9 cellular contexts compared by ENCODE assay signal in the genomic region with DNA sequence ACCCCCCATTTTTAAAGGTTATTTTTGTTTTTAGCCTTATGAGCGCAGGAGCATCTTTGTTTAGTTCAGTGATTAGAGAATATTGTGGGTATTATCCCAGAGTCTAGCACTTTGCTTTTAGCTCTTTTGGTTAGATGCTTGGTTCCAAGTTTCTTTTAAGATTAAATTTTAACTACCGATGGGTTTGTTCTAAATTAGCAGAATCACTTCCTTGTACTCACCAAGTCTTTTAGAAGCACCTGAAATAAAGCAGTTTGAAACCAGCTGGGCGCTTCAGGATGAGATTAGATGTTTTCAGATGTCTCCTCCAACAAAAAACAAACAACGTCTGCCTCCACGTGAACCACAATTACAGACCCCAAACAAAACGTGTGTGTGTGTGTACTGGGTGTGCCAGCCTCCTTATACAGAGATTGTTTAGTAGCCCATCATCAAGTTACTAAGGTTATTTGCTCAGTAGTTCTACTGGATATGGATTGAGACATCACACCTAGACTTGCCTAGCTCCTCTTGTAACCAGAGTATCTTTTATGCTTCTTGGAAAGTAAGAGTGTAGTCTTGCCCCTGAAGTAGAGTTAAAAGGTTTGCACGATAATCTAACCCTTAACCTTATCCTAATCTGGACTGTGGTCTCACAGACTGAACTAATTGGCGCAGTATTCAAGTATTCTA. TPM values are rescaled to one million over a fixed set of nuclear protein-coding genes. Genes with fewer than 3 reads are reported as not detected.
DNase-seq lines count a peak whose midpoint lies in the region; ATAC-seq and TF ChIP-seq lines count a peak whose summit lies in the region.
"Had no signal": no experiment of that assay in that cellular context is flagged by ENCODE, and none has a peak within 500 bp of the region (broad histone marks: within the 10 kb centered on the region; RNA-seq: fewer than 3 reads in every experiment).

No MANE protein-coding gene starts in this region.

- H3K9me3 ChIP-seq in HUES6 (ENCODE audit: control insufficient read depth, insufficient read depth, low read depth, low read length) (no peaks in the 10 kb centered on the region), breast epithelium (no peaks in the 10 kb centered on the region), muscle layer of duodenum (ENCODE audit: control insufficient read depth in 1 of 2, low read length in 2 of 2) (no peaks in the 10 kb centered on the region)

- H3K27ac ChIP-seq in HUES6 (ENCODE audit: low read depth, low read length), result no peak overlapping the region
- peak overlapping the region; percentile 59 to 100 for H3K27ac ChIP-seq in breast epithelium
- H3K27ac ChIP-seq in muscle layer of duodenum (ENCODE audit: low read length), result peak overlapping the region; percentile 96
- H3K27ac ChIP-seq: HL-60 had no signal

- peaks cover 50% of the 10 kb centered on the region for H3K4me1 ChIP-seq in HUES6 (ENCODE audit: control insufficient read depth, insufficient read depth, low read length)
- peaks cover 0 to 20% of the 10 kb centered on the region in 2 donors for H3K4me1 ChIP-seq in breast epithelium
- H3K4me1 ChIP-seq in muscle layer of duodenum (ENCODE audit: control insufficient read depth in 1 of 2, insufficient read depth in 2 of 2, low read length in 2 of 2), result peaks cover 0 to 36% of the 10 kb centered on the region in 2 donors

- TF ChIP-seq CTCF in AG10803 (conservative IDR thresholded peaks at IDR 0.05; ENCODE audit: low read length) (no peak), breast epithelium (IDR thresholded peaks at IDR 0.05) (no peak)

- TF ChIP-seq POLR2A in breast epithelium (IDR thresholded peaks at IDR 0.05), result no peak

- H3K27me3 ChIP-seq in HUES6 (ENCODE audit: control insufficient read depth, insufficient read depth, low read length) (no peaks in the 10 kb centered on the region), breast epithelium (no peaks in the 10 kb centered on the region), muscle layer of duodenum (ENCODE audit: low read depth, low read length) (no peaks in the 10 kb centered on the region)

- H3K9ac ChIP-seq in HUES6 (ENCODE audit: low read length), result peak overlapping the region; percentile 40

- H3K4me3 ChIP-seq in AG10803 (ENCODE audit: low read length), result peak overlapping the region; percentile 63
- H3K4me3 ChIP-seq in HUES6 (ENCODE audit: low read depth, low read length), result peak overlapping the region; percentile 78
- H3K4me3 ChIP-seq in breast epithelium, result peak overlapping the region; percentile 88 to 100 (median 95)
- H3K4me3 ChIP-seq in muscle layer of duodenum (ENCODE audit: low read depth in 1 of 2, low read length in 2 of 2), result peak overlapping the region; percentile 82 to 90

- intact Hi-C loops in breast epithelium (cut with DNase I; ENCODE audit: low total_unique reads), result no loop called here
- intact Hi-C loops in sciatic nerve (cut with DNase I), result no loop called here

- no peak for DNase-seq in AG10803 (ENCODE audit: low read depth)
- DNase-seq in breast epithelium (ENCODE audit: low spot score in 2 of 2), result no peak
- no peak for DNase-seq in sciatic nerve (ENCODE audit: low spot score)
- no peak for DNase-seq in activated CD4-positive, CD25-positive, alpha-beta regulatory T cell treated with anti-CD3 and anti-CD28 coated beads, Interleukin-2, amount 50 U/mL, for 72 hours
- no peak for DNase-seq in SHP77 treated with DMSO at 0.1 percent for 48 hours (lab: John Stamatoyannopoulos, UW)

- H3K36me3 ChIP-seq in HUES6 (ENCODE audit: control insufficient read depth, insufficient read depth, low read length) (no peaks in the 10 kb centered on the region), breast epithelium (no peaks in the 10 kb centered on the region), muscle layer of duodenum (ENCODE audit: control insufficient read depth in 1 of 2, insufficient read depth in 2 of 2, low read length in 2 of 2) (peaks cover 0 to 11% of the 10 kb centered on the region in 2 donors)

- ATAC-seq in sciatic nerve (no peak), GM21528 (IDR thresholded peaks at IDR 0.05; ENCODE audit: low FRiP score, unreplicated experiment) (no peak)

RNA-seq across cellular contexts. Expression of gene DSTN, which starts 2.2 kb away (rescaled TPM):
- total RNA-seq in breast epithelium (100 to 1,000 TPM; 180 to 384 (median 272) TPM), sciatic nerve (268 TPM)

RNA-seq across cellular contexts. Expression of gene BFSP1, which starts 40.9 kb away (rescaled TPM):
- total RNA-seq in breast epithelium (1 to 10 TPM in 2 of 3 donors, under 1 TPM in 1; 0.80 to 2.8 (median 1.6) TPM), sciatic nerve (0.98 TPM)
